In genomic region chr2:195498176-195498575, GRCh38 we compare ENCODE assay signal across 7 cellular contexts.
DNase-seq lines count a peak whose midpoint lies in the region; ATAC-seq, FAIRE-seq and TF ChIP-seq lines count a peak whose summit lies in the region.

No MANE protein-coding gene starts in this region.

- H3K9me3 Mint-ChIP-seq in effector memory CD8-positive, alpha-beta T cell = no peaks in the 10 kb centered on the region

- ATAC-seq in GM18517 (IDR thresholded peaks at IDR 0.05; ENCODE audit: unreplicated experiment) (peak; percentile 68), HG03159 (IDR thresholded peaks at IDR 0.05; ENCODE audit: unreplicated experiment) (peak; percentile 60), pancreas (peak in 3 of 4 donors; percentile 47 to 63 (median 51)), HG02981 (IDR thresholded peaks at IDR 0.05; ENCODE audit: unreplicated experiment) (no peak)
- peak; percentile 66 for ATAC-seq in effector memory CD8-positive, alpha-beta T cell (replicated peaks)

- no peaks in the 10 kb centered on the region for H3K36me3 ChIP-seq in pancreas

- H3K27ac ChIP-seq in pancreas = no peak overlapping the region

- H3K9me3 ChIP-seq in pancreas = no peaks in the 10 kb centered on the region

- peak in 1 of 4 donors; percentile 27 for TF ChIP-seq CTCF in pancreas (IDR thresholded peaks at IDR 0.05)

- H3K27me3 ChIP-seq in pancreas = no peaks in the 10 kb centered on the region

- intact Hi-C loops in pancreas (cut with DNase I) = no loop called here

- H3K36me3 Mint-ChIP-seq in effector memory CD8-positive, alpha-beta T cell (ENCODE audit: insufficient read depth) = no peaks in the 10 kb centered on the region

- H3K27ac Mint-ChIP-seq in effector memory CD8-positive, alpha-beta T cell = peak overlapping the region in 1 of 2 donors; percentile 38

- no peak overlapping the region for H3K4me3 Mint-ChIP-seq in effector memory CD8-positive, alpha-beta T cell

- H3K4me3 ChIP-seq in pancreas = no peak overlapping the region

- peaks cover 9 to 12% of the 10 kb centered on the region in 2 donors for H3K4me1 Mint-ChIP-seq in effector memory CD8-positive, alpha-beta T cell (ENCODE audit: low read depth in 2 of 2)

- no peak for FAIRE-seq in pancreas (lab: Jason Lieb, UNC)

- H3K27me3 Mint-ChIP-seq in effector memory CD8-positive, alpha-beta T cell = no peaks in the 10 kb centered on the region

- H3K4me1 ChIP-seq in pancreas = peaks cover 11 to 21% (median 17%) of the 10 kb centered on the region in 3 donors

- peak; percentile 6 to 38 for DNase-seq in activated CD4-positive, alpha-beta T cell treated with anti-CD3 and anti-CD28 coated beads for 24 hours (ENCODE audit: low read depth in 2 of 2)
- peak; percentile 55 to 66 (median 65) for DNase-seq in effector memory CD8-positive, alpha-beta T cell
- DNase-seq in pancreas (peak in 2 of 6 donors; percentile 20 to 30), NCI-H510A treated with DMSO at 0.1 percent for 48 hours (lab: John Stamatoyannopoulos, UW) (no peak)
